18 cellular contexts compared by ENCODE assay signal in the genomic region with DNA sequence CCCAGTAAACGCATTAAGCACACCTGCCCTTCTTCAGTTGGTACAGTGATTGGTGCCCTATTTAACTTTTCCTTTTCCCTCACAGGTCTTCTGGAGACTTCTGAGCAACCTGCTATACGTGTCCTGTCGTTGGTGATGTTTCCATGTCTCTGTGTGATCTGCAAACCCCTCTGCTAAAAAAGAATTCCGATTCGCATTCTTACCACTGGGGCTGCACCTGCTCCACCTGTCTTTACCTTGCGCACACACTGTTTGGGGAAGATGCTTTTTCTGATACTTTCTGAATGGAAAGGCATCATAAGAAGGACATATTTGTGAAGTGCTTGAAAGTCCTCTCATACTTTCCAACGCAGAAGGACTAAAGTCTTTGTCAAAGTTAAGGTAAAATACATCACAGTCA.
A peak's percentile ranks its signal among the peaks of the same experiment; 100 is the strongest.
DNase-seq lines count a peak whose midpoint lies in the region; ATAC-seq and TF ChIP-seq lines count a peak whose summit lies in the region.
"Had no signal": no experiment of that assay in that cellular context is flagged by ENCODE, and none has a peak within 500 bp of the region (broad histone marks: within the 10 kb centered on the region; RNA-seq: fewer than 3 reads in every experiment).

No MANE protein-coding gene starts in this region.

- ATAC-seq in natural killer cell treated with Interleukin-12 subunit alpha and Interleukin-12 subunit beta and Interleukin-15 and Interleukin-18, amount 100 ng/mL, for 72 hours, result no peak
- ATAC-seq: GM12878 had no signal

- no peaks in the 10 kb centered on the region for H3K79me2 ChIP-seq in PC-9 (ENCODE audit: low read depth)

- no peak overlapping the region for H3K4me2 ChIP-seq in PC-9
- H3K4me2 ChIP-seq: BLaER1 treated with 17β-estradiol and CSF1 and Interleukin-3, amounts not matched to agents 10 nM and 100 nM had no signal

- no peaks in the 10 kb centered on the region for H3K4me1 ChIP-seq in PC-9 (replicated peaks; ENCODE audit: insufficient read depth)
- H3K4me1 ChIP-seq: BLaER1 treated with 17β-estradiol and CSF1 and Interleukin-3, amounts not matched to agents 10 nM and 100 nM had no signal

- H3K9me2 ChIP-seq in PC-9 (ENCODE audit: insufficient read depth), result no peaks in the 10 kb centered on the region

- no peak overlapping the region for H3K4me3 Mint-ChIP-seq in mesothelial cell of epicardium
- H3K4me3 Mint-ChIP-seq in natural killer cell treated with Interleukin-12 subunit alpha and Interleukin-12 subunit beta and Interleukin-15 and Interleukin-18, amount 100 ng/mL, for 72 hours, result no peak overlapping the region

- no peaks in the 10 kb centered on the region for H3K9me3 Mint-ChIP-seq in mesothelial cell of epicardium
- peaks cover 4% of the 10 kb centered on the region for H3K9me3 Mint-ChIP-seq in natural killer cell treated with Interleukin-12 subunit alpha and Interleukin-12 subunit beta and Interleukin-15 and Interleukin-18, amount 100 ng/mL, for 72 hours

- CTCF ChIA-PET in PC-9 (lab: Charles Lee), result no interaction called here

- no peaks in the 10 kb centered on the region for H3K27me3 Mint-ChIP-seq in mesothelial cell of epicardium (ENCODE audit: low read depth)
- no peaks in the 10 kb centered on the region for H3K27me3 Mint-ChIP-seq in natural killer cell treated with Interleukin-12 subunit alpha and Interleukin-12 subunit beta and Interleukin-15 and Interleukin-18, amount 100 ng/mL, for 72 hours

- peak; percentile 1 for DNase-seq in NCI-H1105 treated with DMSO at 0.1 percent for 48 hours (lab: John Stamatoyannopoulos, UW)
- DNase-seq in NCI-H1105 (lab: John Stamatoyannopoulos, UW), result no peak
- DNase-seq in COR-L47 (lab: John Stamatoyannopoulos, UW), result peak; percentile 3
- DNase-seq in PC-9, result no peak
- no peak for DNase-seq in mesothelial cell of epicardium (ENCODE audit: low spot score in 2 of 2, unreplicated experiment in 2 of 2)
- no peak for DNase-seq in hippocampal formation (lab: John Stamatoyannopoulos, UW)
- no peak for DNase-seq in NAMALWA (ENCODE audit: low spot score)
- no peak for DNase-seq in natural killer cell treated with Interleukin-12 subunit alpha and Interleukin-12 subunit beta and Interleukin-15 and Interleukin-18, amount 100 ng/mL, for 72 hours (ENCODE audit: low spot score)
- DNase-seq: 8988T, DMS153, HCEC 1CT, IMR-90, MV-4-11, NCI-H187, NCI-H2227 treated with DMSO at 0.1 percent for 48 hours, NCI-H774 had no signal

- peak; percentile 34; the same call in 1 of the 2 replicates for TF ChIP-seq CTCF in PC-9 (conservative IDR thresholded peaks at IDR 0.05)
- peak; percentile 28 for TF ChIP-seq CTCF in mesothelial cell of epicardium (IDR thresholded peaks at IDR 0.05; ENCODE audit: unreplicated experiment)

- H3K27me3 ChIP-seq in PC-9 (ENCODE audit: insufficient read depth, low read depth), result peaks cover 27% of the 10 kb centered on the region
- H3K27me3 ChIP-seq: BLaER1 treated with 17β-estradiol and CSF1 and Interleukin-3, amounts not matched to agents 10 nM and 100 nM had no signal

- H3K27ac ChIP-seq in PC-9, result no peak overlapping the region
- H3K27ac ChIP-seq: BLaER1 treated with 17β-estradiol and CSF1 and Interleukin-3, amounts not matched to agents 10 nM and 100 nM had no signal

- no TSS peak for BruUV-seq in PC-9 (replicated peaks; lab: Mats Ljungman, UMichigan)

- H3K36me3 ChIP-seq in PC-9 (ENCODE audit: low read depth), result no peaks in the 10 kb centered on the region
- H3K36me3 ChIP-seq: BLaER1 treated with 17β-estradiol and CSF1 and Interleukin-3, amounts not matched to agents 10 nM and 100 nM had no signal

- no peaks in the 10 kb centered on the region for H3K9me3 ChIP-seq in PC-9 (ENCODE audit: insufficient read depth, low read depth)
- H3K9me3 ChIP-seq: BLaER1 treated with 17β-estradiol and CSF1 and Interleukin-3, amounts not matched to agents 10 nM and 100 nM had no signal

- no peak overlapping the region for H3K4me3 ChIP-seq in PC-9
- H3K4me3 ChIP-seq: BLaER1 treated with 17β-estradiol and CSF1 and Interleukin-3, amounts not matched to agents 10 nM and 100 nM; GM12878 had no signal

- no peaks in the 10 kb centered on the region for H3K36me3 Mint-ChIP-seq in mesothelial cell of epicardium
- no peaks in the 10 kb centered on the region for H3K36me3 Mint-ChIP-seq in natural killer cell treated with Interleukin-12 subunit alpha and Interleukin-12 subunit beta and Interleukin-15 and Interleukin-18, amount 100 ng/mL, for 72 hours

- no peaks in the 10 kb centered on the region; the same call in 1 of the 2 replicates for H4K20me1 ChIP-seq in PC-9 (ENCODE audit: insufficient read depth)
- H4K20me1 ChIP-seq: BLaER1 treated with 17β-estradiol and CSF1 and Interleukin-3, amounts not matched to agents 10 nM and 100 nM had no signal

- intact Hi-C loops in PC-9 (cut with micrococcal nuclease; ENCODE audit: unreplicated experiment), result no loop called here

- POLR2A ChIA-PET in PC-9 (lab: Charles Lee; ENCODE audit: unreplicated experiment), result no interaction called here

- no peaks in the 10 kb centered on the region for H3F3A ChIP-seq in PC-9 (ENCODE audit: insufficient read depth, low read depth)

- peaks cover 53% of the 10 kb centered on the region for H3K4me1 Mint-ChIP-seq in mesothelial cell of epicardium
- no peaks in the 10 kb centered on the region for H3K4me1 Mint-ChIP-seq in natural killer cell treated with Interleukin-12 subunit alpha and Interleukin-12 subunit beta and Interleukin-15 and Interleukin-18, amount 100 ng/mL, for 72 hours (ENCODE audit: low read depth in 2 of 2)

- no peak overlapping the region for H3K27ac Mint-ChIP-seq in mesothelial cell of epicardium
- H3K27ac Mint-ChIP-seq in natural killer cell treated with Interleukin-12 subunit alpha and Interleukin-12 subunit beta and Interleukin-15 and Interleukin-18, amount 100 ng/mL, for 72 hours, result no peak overlapping the region

- no peak overlapping the region for H2AFZ ChIP-seq in PC-9

Comparison
In these comparisons a context has a peak if more than half of its experiments do, and no peak if none do; other contexts are left out.
1. DNase-seq: peak in NCI-H1105 treated with DMSO at 0.1 percent for 48 hours (single experiment) and COR-L47 (single experiment); none in NCI-H1105 (single experiment), PC-9 (0 of 2), mesothelial cell of epicardium (0 of 2), hippocampal formation (0 of 2), NAMALWA (single experiment) and natural killer cell treated with Interleukin-12 subunit alpha and Interleukin-12 subunit beta and Interleukin-15 and Interleukin-18, amount 100 ng/mL, for 72 hours (single experiment).